ENCODE assay signal across 25 cellular contexts in the genomic region with DNA sequence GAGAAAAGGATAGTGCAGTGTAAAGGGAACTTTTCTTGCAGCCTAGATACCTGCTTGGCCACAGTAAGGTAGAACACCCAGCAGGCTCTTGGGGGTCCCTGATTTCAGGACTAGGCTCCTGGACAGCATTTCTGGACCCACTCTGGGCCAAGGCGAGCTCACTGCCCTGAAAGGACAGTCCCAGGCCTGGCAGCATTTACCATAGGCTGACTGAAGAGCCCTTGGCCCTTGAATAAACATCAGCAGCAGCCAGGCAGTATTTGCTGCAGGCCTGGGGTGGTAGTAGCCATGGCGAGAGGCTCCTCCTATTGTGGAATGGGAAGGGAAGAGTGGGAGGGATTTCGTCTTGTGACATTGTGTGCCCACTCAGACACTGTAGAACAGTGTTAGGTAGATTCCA.
A peak's percentile ranks its signal among the peaks of the same experiment; 100 is the strongest.
DNase-seq lines count a peak whose midpoint lies in the region; ATAC-seq lines count a peak whose summit lies in the region.
"Had no signal": no experiment of that assay in that cellular context is flagged by ENCODE, and none has a peak within 500 bp of the region (broad histone marks: within the 10 kb centered on the region; RNA-seq: fewer than 3 reads in every experiment).

No MANE protein-coding gene starts in this region.

- peak; percentile 25 for ATAC-seq in stimulated activated memory B cell treated with anti-CD40 and anti-IgM and Interleukin-4, amounts not matched to agents 10 μg/mL and 1 μg/mL and 100 μg/mL, for 72 hours
- ATAC-seq: activated CD8-positive, alpha-beta T cell treated with anti-CD3 and anti-CD28 coated beads, Interleukin-2, amount 10 ng/mL, durations not matched to agents 7 days and 5 days; heart left ventricle; right cardiac atrium had no signal

- no peaks in the 10 kb centered on the region for H3K36me3 ChIP-seq in MG63
- H3K36me3 ChIP-seq: BLaER1, heart left ventricle had no signal

- no peaks in the 10 kb centered on the region for H3K36me3 Mint-ChIP-seq in stimulated activated memory B cell treated with anti-CD40 and anti-IgM and Interleukin-4, amounts not matched to agents 10 μg/mL and 1 μg/mL and 100 μg/mL, for 72 hours
- H3K36me3 Mint-ChIP-seq: activated naive CD4-positive, alpha-beta T cell treated with anti-CD3 and anti-CD28 coated beads, Interleukin-2, amount 50 U/mL, for 24 hours; type B pancreatic cell had no signal

- H3K27me3 ChIP-seq in MG63 = no peaks in the 10 kb centered on the region
- H3K27me3 ChIP-seq: BLaER1, heart left ventricle had no signal

- no peak overlapping the region for H3K27ac Mint-ChIP-seq in stimulated activated memory B cell treated with anti-CD40 and anti-IgM and Interleukin-4, amounts not matched to agents 10 μg/mL and 1 μg/mL and 100 μg/mL, for 72 hours
- H3K27ac Mint-ChIP-seq: activated CD8-positive, alpha-beta T cell treated with anti-CD3 and anti-CD28 coated beads, Interleukin-2, amount 10 ng/mL, durations not matched to agents 7 days and 5 days; activated naive CD4-positive, alpha-beta T cell treated with anti-CD3 and anti-CD28 coated beads, Interleukin-2, amount 50 U/mL, for 24 hours; activated T-helper 2 cell treated with anti-CD3 and anti-CD28 coated beads, Interferon-gamma antibody, Interleukin-2, Interleukin-4, amounts not matched to agents 10 μg/mL and 5 μg/mL and 100 μg/mL, durations not matched to agents 14 hours and 24 hours and 36 hours; type B pancreatic cell had no signal

- H3K27me3 Mint-ChIP-seq in stimulated activated memory B cell treated with anti-CD40 and anti-IgM and Interleukin-4, amounts not matched to agents 10 μg/mL and 1 μg/mL and 100 μg/mL, for 72 hours = no peaks in the 10 kb centered on the region
- H3K27me3 Mint-ChIP-seq: activated naive CD4-positive, alpha-beta T cell treated with anti-CD3 and anti-CD28 coated beads, Interleukin-2, amount 50 U/mL, for 24 hours; type B pancreatic cell had no signal

- H3K9me3 Mint-ChIP-seq in stimulated activated memory B cell treated with anti-CD40 and anti-IgM and Interleukin-4, amounts not matched to agents 10 μg/mL and 1 μg/mL and 100 μg/mL, for 72 hours = no peaks in the 10 kb centered on the region
- H3K9me3 Mint-ChIP-seq: activated naive CD4-positive, alpha-beta T cell treated with anti-CD3 and anti-CD28 coated beads, Interleukin-2, amount 50 U/mL, for 24 hours; activated T-helper 2 cell treated with anti-CD3 and anti-CD28 coated beads, Interferon-gamma antibody, Interleukin-2, Interleukin-4, amounts not matched to agents 10 μg/mL and 5 μg/mL and 100 μg/mL, durations not matched to agents 14 hours and 24 hours and 36 hours; type B pancreatic cell had no signal

- H3K9me3 ChIP-seq in MG63 = no peaks in the 10 kb centered on the region
- H3K9me3 ChIP-seq: BLaER1, Caco-2 had no signal

- peaks cover under 1% of the 10 kb centered on the region for H3K4me1 Mint-ChIP-seq in stimulated activated memory B cell treated with anti-CD40 and anti-IgM and Interleukin-4, amounts not matched to agents 10 μg/mL and 1 μg/mL and 100 μg/mL, for 72 hours
- H3K4me1 Mint-ChIP-seq: activated naive CD4-positive, alpha-beta T cell treated with anti-CD3 and anti-CD28 coated beads, Interleukin-2, amount 50 U/mL, for 24 hours had no signal

- no peak overlapping the region for H3K4me3 ChIP-seq in MG63
- H3K4me3 ChIP-seq: BLaER1, heart left ventricle, SK-N-MC had no signal

- no peak overlapping the region for H3K4me3 Mint-ChIP-seq in stimulated activated memory B cell treated with anti-CD40 and anti-IgM and Interleukin-4, amounts not matched to agents 10 μg/mL and 1 μg/mL and 100 μg/mL, for 72 hours
- H3K4me3 Mint-ChIP-seq: activated CD8-positive, alpha-beta T cell treated with anti-CD3 and anti-CD28 coated beads, Interleukin-2, amount 10 ng/mL, durations not matched to agents 7 days and 5 days; activated naive CD4-positive, alpha-beta T cell treated with anti-CD3 and anti-CD28 coated beads, Interleukin-2, amount 50 U/mL, for 24 hours; type B pancreatic cell had no signal

- DNase-seq in NCI-H748 (lab: John Stamatoyannopoulos, UW; ENCODE audit: unreplicated experiment) (peak; percentile 27), NCI-H748 treated with DMSO at 0.1 percent for 48 hours (lab: John Stamatoyannopoulos, UW) (no peak), NCI-H1092 treated with DMSO at 0.1 percent for 48 hours (lab: John Stamatoyannopoulos, UW) (peak; percentile 72), ecto neural progenitor cell (ENCODE audit: low spot score) (peak; percentile 44), cortex of kidney (lab: John Stamatoyannopoulos, UW) (no peak), cerebellum (ENCODE audit: low spot score) (no peak), MG63 (no peak)
- DNase-seq: activated CD8-positive, alpha-beta T cell treated with anti-CD3 and anti-CD28 coated beads, Interleukin-2, amount 10 ng/mL, durations not matched to agents 7 days and 5 days; Caco-2; effector memory CD4-positive, alpha-beta T cell; foreskin fibroblast; heart left ventricle; Karpas-422; kidney glomerular epithelial cell; mammary epithelial cell; NCI-H2171; NCI-H774; T-helper 2 cell had no signal

Comparison
In these comparisons a context has a peak if more than half of its experiments do, and no peak if none do; other contexts are left out.
1. DNase-seq: peak in NCI-H748 (single experiment), NCI-H1092 treated with DMSO at 0.1 percent for 48 hours (single experiment) and ecto neural progenitor cell (single experiment); none in NCI-H748 treated with DMSO at 0.1 percent for 48 hours (single experiment), cortex of kidney (single experiment), cerebellum (single experiment) and MG63 (single experiment).